In the genomic region with DNA sequence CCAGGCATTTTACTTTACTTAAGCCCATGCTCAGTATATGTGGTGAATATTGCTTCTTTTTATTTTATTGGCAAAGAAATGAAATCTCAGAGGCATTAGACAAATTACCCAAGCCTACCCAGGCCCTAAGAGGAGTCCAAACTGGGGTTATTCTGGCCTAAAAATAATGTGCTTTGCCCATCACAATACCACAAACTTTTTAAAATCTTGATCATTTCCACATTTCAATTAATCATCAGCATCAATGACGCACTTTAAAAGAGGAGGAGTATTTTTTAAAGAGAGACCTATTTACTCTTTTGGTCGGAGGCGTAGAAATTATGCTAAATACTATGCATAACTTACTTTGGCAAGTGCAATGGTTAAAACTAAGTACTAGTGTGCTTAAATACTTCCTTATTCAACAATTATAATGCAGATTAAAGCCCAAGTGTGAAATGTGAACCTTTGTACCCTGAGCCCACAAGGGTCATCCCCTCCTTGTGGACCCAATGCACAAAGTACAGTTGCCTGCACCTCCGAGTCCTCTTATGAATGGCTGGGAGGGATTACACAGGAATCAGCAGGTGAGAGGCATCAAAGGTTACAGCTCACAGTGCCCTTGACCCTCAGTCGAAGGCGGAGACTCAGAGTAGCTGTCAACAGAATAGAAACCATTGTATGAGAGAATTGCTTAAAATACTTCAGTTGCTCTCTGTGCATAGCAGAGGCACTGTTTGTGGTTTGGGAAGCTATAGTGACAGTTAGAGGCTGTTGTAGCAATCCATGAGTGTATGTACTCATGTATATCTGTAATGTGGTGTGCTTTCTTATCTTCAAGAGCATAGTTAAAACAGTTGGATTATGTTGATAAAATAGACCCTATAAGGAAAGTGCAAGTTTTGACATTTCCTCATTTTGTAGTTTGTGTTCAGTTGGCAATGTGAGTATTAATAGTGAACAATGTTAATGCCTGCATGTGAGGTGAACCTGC, we compare ENCODE assay signal across 7 cellular contexts.
A peak's percentile ranks its signal among the peaks of the same experiment; 100 is the strongest.
DNase-seq lines count a peak whose midpoint lies in the region; ATAC-seq lines count a peak whose summit lies in the region.

No MANE protein-coding gene starts in this region.

- peak; percentile 84 for ATAC-seq in GM18520 (IDR thresholded peaks at IDR 0.05; ENCODE audit: unreplicated experiment)
- ATAC-seq in GM21619 (IDR thresholded peaks at IDR 0.05; ENCODE audit: unreplicated experiment), result peak; percentile 89

- peaks cover 48 to 56% (median 50%) of the 10 kb centered on the region in 3 donors for H3K4me1 Mint-ChIP-seq in IgD-negative memory B cell

- H3K27ac Mint-ChIP-seq in IgD-negative memory B cell, result peak overlapping the region; percentile 91 to 94 (median 91)

- DNase-seq in activated CD4-positive, alpha-beta T cell treated with anti-CD3 and anti-CD28 coated beads for 48 hours, result peak; percentile 50
- DNase-seq in iris pigment epithelial cell (ENCODE audit: low read depth) (peak; percentile 49), ecto neural progenitor cell (ENCODE audit: low spot score) (no peak), cerebellar cortex (ENCODE audit: low spot score) (no peak)

- peak overlapping the region; percentile 69 to 89 (median 82) for H3K4me3 Mint-ChIP-seq in IgD-negative memory B cell

- no peaks in the 10 kb centered on the region for H3K9me3 Mint-ChIP-seq in IgD-negative memory B cell

- H3K36me3 Mint-ChIP-seq in IgD-negative memory B cell, result no peaks in the 10 kb centered on the region

- H3K27me3 Mint-ChIP-seq in IgD-negative memory B cell, result no peaks in the 10 kb centered on the region

Comparison
In these comparisons a context has a peak if more than half of its experiments do, and no peak if none do; other contexts are left out.
1. DNase-seq: peak in activated CD4-positive, alpha-beta T cell treated with anti-CD3 and anti-CD28 coated beads for 48 hours (single experiment) and iris pigment epithelial cell (single experiment); none in ecto neural progenitor cell (single experiment) and cerebellar cortex (single experiment).